Comparison of ENCODE assay signal across 21 cellular contexts in the genomic region with DNA sequence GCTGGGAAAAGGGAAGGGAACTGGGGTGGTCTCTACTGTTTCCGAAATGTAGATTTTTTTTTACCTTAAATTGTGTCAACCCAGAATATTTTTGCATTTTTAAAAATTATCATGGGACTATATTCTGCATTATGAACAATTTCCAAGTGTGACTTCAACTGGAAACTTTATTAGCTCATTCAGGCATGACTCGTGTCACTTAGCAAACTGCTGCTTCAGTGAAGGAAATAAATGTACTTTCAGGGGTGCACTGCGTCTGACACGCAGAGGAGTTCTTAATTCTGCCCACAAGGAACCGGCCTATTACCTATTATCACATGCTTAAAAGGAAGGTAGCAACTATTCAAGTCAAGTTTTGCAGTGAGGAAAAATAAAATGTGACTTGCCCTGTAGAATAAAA.
DNase-seq lines count a peak whose midpoint lies in the region; ATAC-seq and TF ChIP-seq lines count a peak whose summit lies in the region.
"Had no signal": no experiment of that assay in that cellular context is flagged by ENCODE, and none has a peak within 500 bp of the region (broad histone marks: within the 10 kb centered on the region; RNA-seq: fewer than 3 reads in every experiment).

No MANE protein-coding gene starts in this region.

- H3K9me2 ChIP-seq in OCI-LY7 (ENCODE audit: insufficient read depth, low read length) = no peaks in the 10 kb centered on the region

- no peak overlapping the region for H3K4me3 ChIP-seq in OCI-LY7 (ENCODE audit: low read depth, low read length, poor library complexity, severe bottlenecking)
- no peak overlapping the region for H3K4me3 ChIP-seq in right lobe of liver
- no peak overlapping the region for H3K4me3 ChIP-seq in right atrium auricular region
- H3K4me3 ChIP-seq: heart left ventricle, left lung, mucosa of descending colon, neural progenitor cell, prostate gland had no signal

- POLR2A ChIA-PET in activated CD4-positive, alpha-beta T cell treated with anti-CD3 and anti-CD28 coated beads, Interleukin-2, amount 10 ng/mL, durations not matched to agents 7 days and 5 days (lab: Charles Lee) = no interaction called here
- POLR2A ChIA-PET in OCI-LY7 (lab: Charles Lee) = interaction anchor here (0.5 to 1.2 kb wide), 4 partner anchors 9 to 1162 kb away, joined by 3 to 5 read pairs (median 4); no protein-coding TSS in a partner anchor

- H3K9me3 Mint-ChIP-seq in activated CD4-positive, alpha-beta T cell treated with anti-CD3 and anti-CD28 coated beads, Interleukin-2, amount 10 ng/mL, durations not matched to agents 7 days and 5 days = peaks cover under 1% of the 10 kb centered on the region
- H3K9me3 Mint-ChIP-seq: CD4-positive, CD25-positive, alpha-beta regulatory T cell; neural progenitor cell had no signal

- H3K27ac ChIP-seq in OCI-LY7 (ENCODE audit: low read depth, low read length, poor library complexity, severe bottlenecking) = no peak overlapping the region
- peak overlapping the region in 2 of 3 donors; percentile 93 to 95 for H3K27ac ChIP-seq in right lobe of liver
- no peak overlapping the region for H3K27ac ChIP-seq in right atrium auricular region
- H3K27ac ChIP-seq: neural progenitor cell, prostate gland, VCaP had no signal

- in situ Hi-C loops in G401 (cut with HindIII; ENCODE audit: low sequenced_read_pairs) = no loop called here

- ATAC-seq in right lobe of liver = no peak

- intact Hi-C loops in OCI-LY7 (cut with micrococcal nuclease; ENCODE audit: unreplicated experiment) (loop anchor here (5.0 kb wide), 2 partner anchors 82 to 197 kb away; no protein-coding TSS in a partner anchor), right lobe of liver (cut with DNase I) (no loop called here)

- CTCF ChIA-PET in activated CD4-positive, alpha-beta T cell treated with anti-CD3 and anti-CD28 coated beads, Interleukin-2, amount 10 ng/mL, durations not matched to agents 7 days and 5 days (lab: Charles Lee) = interaction anchor here (1.4 kb wide), 2 partner anchors 15 to 26 kb away, joined by 3 read pairs; no protein-coding TSS in a partner anchor
- CTCF ChIA-PET in OCI-LY7 (lab: Charles Lee; ENCODE audit: unreplicated experiment) = no interaction called here

- H3K27me3 Mint-ChIP-seq in activated CD4-positive, alpha-beta T cell treated with anti-CD3 and anti-CD28 coated beads, Interleukin-2, amount 10 ng/mL, durations not matched to agents 7 days and 5 days = no peaks in the 10 kb centered on the region
- H3K27me3 Mint-ChIP-seq: CD4-positive, CD25-positive, alpha-beta regulatory T cell had no signal

- peaks cover 67% of the 10 kb centered on the region for H3K4me1 Mint-ChIP-seq in activated CD4-positive, alpha-beta T cell treated with anti-CD3 and anti-CD28 coated beads, Interleukin-2, amount 10 ng/mL, durations not matched to agents 7 days and 5 days

- no TSS peak for BruUV-seq in OCI-LY7 (replicated peaks; lab: Mats Ljungman, UMichigan)

- H3K27me3 ChIP-seq in right lobe of liver (no peaks in the 10 kb centered on the region), right atrium auricular region (no peaks in the 10 kb centered on the region)
- H3K27me3 ChIP-seq: heart left ventricle, left lung, neural progenitor cell had no signal

- no peaks in the 10 kb centered on the region for H3K79me2 ChIP-seq in OCI-LY7 (ENCODE audit: insufficient read depth, low read depth, low read length)

- no peaks in the 10 kb centered on the region for H3K36me3 ChIP-seq in OCI-LY7 (ENCODE audit: insufficient read depth, low read length)
- H3K36me3 ChIP-seq in right lobe of liver = no peaks in the 10 kb centered on the region
- no peaks in the 10 kb centered on the region for H3K36me3 ChIP-seq in right atrium auricular region
- H3K36me3 ChIP-seq: heart left ventricle, left lung, neural progenitor cell, prostate gland had no signal

- no peak for TF ChIP-seq CTCF in OCI-LY7 (conservative IDR thresholded peaks at IDR 0.05; ENCODE audit: low read length)
- TF ChIP-seq CTCF in right lobe of liver (IDR thresholded peaks at IDR 0.05) = no peak
- no peak for TF ChIP-seq CTCF in right atrium auricular region (IDR thresholded peaks at IDR 0.05)

- no peak for DNase-seq in activated CD4-positive, alpha-beta T cell treated with anti-CD3 and anti-CD28 coated beads, Interleukin-2, amount 10 ng/mL, durations not matched to agents 7 days and 5 days
- no peak for DNase-seq in activated CD4-positive, alpha-beta T cell treated with anti-CD3 and anti-CD28 coated beads for 1 hour
- peak; percentile 47 for DNase-seq in G401 (ENCODE audit: low spot score)
- peak; percentile 40 for DNase-seq in OCI-LY7 (ENCODE audit: low spot score)
- DNase-seq in right lobe of liver = no peak
- no peak for DNase-seq in midbrain (lab: John Stamatoyannopoulos, UW)
- no peak for DNase-seq in erythroblast (lab: John Stamatoyannopoulos, UW)
- DNase-seq in right atrium auricular region (ENCODE audit: low spot score) = no peak
- DNase-seq: activated naive CD4-positive, alpha-beta T cell; CD4-positive, CD25-positive, alpha-beta regulatory T cell; central memory CD4-positive, alpha-beta T cell; DMS79 treated with DMSO at 0.1 percent for 48 hours; effector CD4-positive, alpha-beta T cell; NCI-H1105; stimulated activated CD8-positive, alpha-beta memory T cell treated with anti-CD3 and anti-CD28 coated beads, Interleukin-4, amount 100 ng/mL, for 48 hours had no signal

- H3K4me1 ChIP-seq in OCI-LY7 (ENCODE audit: insufficient read depth, low read length, poor library complexity, severe bottlenecking) (peaks cover 53% of the 10 kb centered on the region), right lobe of liver (peaks cover 0 to 80% (median 31%) of the 10 kb centered on the region in 4 donors), right atrium auricular region (peaks cover 0 to 23% of the 10 kb centered on the region in 2 donors)
- H3K4me1 ChIP-seq: prostate gland had no signal

- no peak for TF ChIP-seq POLR2A in right lobe of liver (IDR thresholded peaks at IDR 0.05)
- no peak for TF ChIP-seq POLR2A in erythroblast (IDR thresholded peaks at IDR 0.05; ENCODE audit: low read length)

- no peak overlapping the region for H3K4me3 Mint-ChIP-seq in activated CD4-positive, alpha-beta T cell treated with anti-CD3 and anti-CD28 coated beads, Interleukin-2, amount 10 ng/mL, durations not matched to agents 7 days and 5 days
- H3K4me3 Mint-ChIP-seq: CD4-positive, CD25-positive, alpha-beta regulatory T cell; neural progenitor cell had no signal

- 56% methylated on average over 4 of the region's 5 CpGs for WGBS in right lobe of liver (ENCODE audit: insufficient coverage, low coverage, low lambda C conversion rate, missing lambda C conversion rate)

- no peaks in the 10 kb centered on the region for H3K36me3 Mint-ChIP-seq in activated CD4-positive, alpha-beta T cell treated with anti-CD3 and anti-CD28 coated beads, Interleukin-2, amount 10 ng/mL, durations not matched to agents 7 days and 5 days (ENCODE audit: low read depth)
- H3K36me3 Mint-ChIP-seq: CD4-positive, CD25-positive, alpha-beta regulatory T cell; neural progenitor cell had no signal

- H3K27ac Mint-ChIP-seq in activated CD4-positive, alpha-beta T cell treated with anti-CD3 and anti-CD28 coated beads, Interleukin-2, amount 10 ng/mL, durations not matched to agents 7 days and 5 days = peak overlapping the region; percentile 65
- H3K27ac Mint-ChIP-seq: neural progenitor cell had no signal

- H2AFZ ChIP-seq in OCI-LY7 (ENCODE audit: low read length) = no peak overlapping the region; the same call in 1 of the 2 replicates
- H2AFZ ChIP-seq: neural progenitor cell had no signal

- no peaks in the 10 kb centered on the region for H4K20me1 ChIP-seq in OCI-LY7 (ENCODE audit: insufficient read depth, low read length)

- H3K9me3 ChIP-seq in OCI-LY7 (ENCODE audit: low read length) = no peaks in the 10 kb centered on the region
- no peaks in the 10 kb centered on the region for H3K9me3 ChIP-seq in right lobe of liver
- no peaks in the 10 kb centered on the region for H3K9me3 ChIP-seq in right atrium auricular region
- H3K9me3 ChIP-seq: heart left ventricle, left lung, mucosa of descending colon, prostate gland had no signal

- H3K4me2 ChIP-seq in OCI-LY7 (ENCODE audit: low read length) = peak overlapping the region; percentile 13
- H3K4me2 ChIP-seq: neural progenitor cell had no signal

Comparison
In these comparisons a context has a peak if more than half of its experiments do, and no peak if none do; other contexts are left out.
1. DNase-seq: peak in G401 (single experiment) and OCI-LY7 (single experiment); none in activated CD4-positive, alpha-beta T cell treated with anti-CD3 and anti-CD28 coated beads, Interleukin-2, amount 10 ng/mL, durations not matched to agents 7 days and 5 days (single experiment), activated CD4-positive, alpha-beta T cell treated with anti-CD3 and anti-CD28 coated beads for 1 hour (single experiment), right lobe of liver (0 of 3), midbrain (single experiment), erythroblast (0 of 2) and right atrium auricular region (single experiment).
2. H3K27ac ChIP-seq: peak in right lobe of liver (2 of 3); none in OCI-LY7 (single experiment) and right atrium auricular region (0 of 2).